9 cellular contexts compared by ENCODE assay signal in genomic region chr14:100587248-100587762, GRCh38. TPM values are rescaled to one million over a fixed set of nuclear protein-coding genes. Genes with fewer than 3 reads are reported as not detected.
DNase-seq lines count a peak whose midpoint lies in the region; ATAC-seq lines count a peak whose summit lies in the region.
"Had no signal": no experiment of that assay in that cellular context is flagged by ENCODE, and none has a peak within 500 bp of the region (broad histone marks: within the 10 kb centered on the region; RNA-seq: fewer than 3 reads in every experiment).

Gene BEGAIN, minus strand, starts transcription at chr14:100587417. Its CDS starts 127 bp downstream, at chr14:100587290.

- no peak within 1 kb of the TSS for H3K27ac Mint-ChIP-seq in activated naive CD8-positive, alpha-beta T cell treated with anti-CD3 and anti-CD28 coated beads for 36 hours
- H3K27ac Mint-ChIP-seq in stimulated activated effector memory CD8-positive, alpha-beta T cell treated with anti-CD3 and anti-CD28 coated beads, Interleukin-12 subunit alpha, Interleukin-12 subunit beta, amount 100 ng/mL, for 72 hours = no peak within 1 kb of the TSS
- H3K27ac Mint-ChIP-seq: CD4-positive, CD25-positive, alpha-beta regulatory T cell had no signal

- H3K4me1 Mint-ChIP-seq in activated naive CD8-positive, alpha-beta T cell treated with anti-CD3 and anti-CD28 coated beads for 36 hours = no peaks in the 10 kb centered on the region
- no peaks in the 10 kb centered on the region for H3K4me1 Mint-ChIP-seq in stimulated activated effector memory CD8-positive, alpha-beta T cell treated with anti-CD3 and anti-CD28 coated beads, Interleukin-12 subunit alpha, Interleukin-12 subunit beta, amount 100 ng/mL, for 72 hours

- peak; percentile 26 for DNase-seq in NCI-H510A treated with DMSO at 0.1 percent for 48 hours (lab: John Stamatoyannopoulos, UW)
- no peak for DNase-seq in NCI-H510A (lab: John Stamatoyannopoulos, UW)
- DNase-seq in activated naive CD8-positive, alpha-beta T cell treated with anti-CD3 and anti-CD28 coated beads for 36 hours = no peak
- peak; percentile 91 for DNase-seq in iPS-NIHi11 (ENCODE audit: low spot score)
- DNase-seq in stimulated activated effector memory CD8-positive, alpha-beta T cell treated with anti-CD3 and anti-CD28 coated beads, Interleukin-12 subunit alpha, Interleukin-12 subunit beta, amount 100 ng/mL, for 72 hours (ENCODE audit: low spot score in 2 of 2) = no peak
- no peak for DNase-seq in stimulated activated CD4-positive, alpha-beta T cell treated with anti-CD3 and anti-CD28 coated beads, Interleukin-2, amount 100 ng/mL, for 24 hours
- DNase-seq in NCI-H69 (lab: John Stamatoyannopoulos, UW) = no peak
- DNase-seq: CD4-positive, CD25-positive, alpha-beta regulatory T cell had no signal

- ATAC-seq in stimulated activated effector memory CD8-positive, alpha-beta T cell treated with anti-CD3 and anti-CD28 coated beads, Interleukin-12 subunit alpha, Interleukin-12 subunit beta, amount 100 ng/mL, for 72 hours = no peak
- ATAC-seq in HG03439 (IDR thresholded peaks at IDR 0.05; ENCODE audit: unreplicated experiment) = no peak

- H3K36me3 Mint-ChIP-seq in activated naive CD8-positive, alpha-beta T cell treated with anti-CD3 and anti-CD28 coated beads for 36 hours = no peaks in the 10 kb centered on the region
- no peaks in the 10 kb centered on the region for H3K36me3 Mint-ChIP-seq in stimulated activated effector memory CD8-positive, alpha-beta T cell treated with anti-CD3 and anti-CD28 coated beads, Interleukin-12 subunit alpha, Interleukin-12 subunit beta, amount 100 ng/mL, for 72 hours
- H3K36me3 Mint-ChIP-seq: CD4-positive, CD25-positive, alpha-beta regulatory T cell had no signal

- peaks cover 20% of the 10 kb centered on the region for H3K27me3 Mint-ChIP-seq in activated naive CD8-positive, alpha-beta T cell treated with anti-CD3 and anti-CD28 coated beads for 36 hours

- H3K4me3 Mint-ChIP-seq in activated naive CD8-positive, alpha-beta T cell treated with anti-CD3 and anti-CD28 coated beads for 36 hours = peak within 1 kb of the TSS; percentile 74
- peak within 1 kb of the TSS; percentile 55 for H3K4me3 Mint-ChIP-seq in stimulated activated effector memory CD8-positive, alpha-beta T cell treated with anti-CD3 and anti-CD28 coated beads, Interleukin-12 subunit alpha, Interleukin-12 subunit beta, amount 100 ng/mL, for 72 hours

- no peaks in the 10 kb centered on the region for H3K9me3 Mint-ChIP-seq in activated naive CD8-positive, alpha-beta T cell treated with anti-CD3 and anti-CD28 coated beads for 36 hours
- no peaks in the 10 kb centered on the region for H3K9me3 Mint-ChIP-seq in stimulated activated effector memory CD8-positive, alpha-beta T cell treated with anti-CD3 and anti-CD28 coated beads, Interleukin-12 subunit alpha, Interleukin-12 subunit beta, amount 100 ng/mL, for 72 hours
- H3K9me3 Mint-ChIP-seq: CD4-positive, CD25-positive, alpha-beta regulatory T cell had no signal

RNA-seq across cellular contexts. Expression of gene BEGAIN, which starts in this region (rescaled TPM):
- total RNA-seq in activated naive CD8-positive, alpha-beta T cell treated with anti-CD3 and anti-CD28 coated beads for 36 hours = 1 to 10 TPM; 5.9 to 6.6 TPM

Comparison
In these comparisons a context has a peak if more than half of its experiments do, and no peak if none do; other contexts are left out.
1. DNase-seq: peak in NCI-H510A treated with DMSO at 0.1 percent for 48 hours (single experiment) and iPS-NIHi11 (single experiment); none in NCI-H510A (single experiment), activated naive CD8-positive, alpha-beta T cell treated with anti-CD3 and anti-CD28 coated beads for 36 hours (single experiment), stimulated activated effector memory CD8-positive, alpha-beta T cell treated with anti-CD3 and anti-CD28 coated beads, Interleukin-12 subunit alpha, Interleukin-12 subunit beta, amount 100 ng/mL, for 72 hours (0 of 2), stimulated activated CD4-positive, alpha-beta T cell treated with anti-CD3 and anti-CD28 coated beads, Interleukin-2, amount 100 ng/mL, for 24 hours (0 of 2) and NCI-H69 (single experiment).